Comparison of ENCODE assay signal across 3 cellular contexts in genomic region chr1:185348296-185348695, GRCh38.
TF ChIP-seq lines count a peak whose summit lies in the region.

No MANE protein-coding gene starts in this region.

TF ChIP-seq in HepG2, 621 proteins besides CTCF, POLR2A, EP300 and RAD21 (continues in another document):
- TF ChIP-seq EEA1 (CRISPR knock-in tag; IDR thresholded peaks at IDR 0.05; ENCODE audit: borderline replicate concordance) (no peak), MTA1 (CRISPR knock-in tag; IDR thresholded peaks at IDR 0.05; ENCODE audit: borderline replicate concordance) (no peak), CENPX (CRISPR knock-in tag; IDR thresholded peaks at IDR 0.05) (no peak), KDM4B (CRISPR knock-in tag; IDR thresholded peaks at IDR 0.05) (no peak), ZNF230 (CRISPR knock-in tag; IDR thresholded peaks at IDR 0.05) (no peak), GPN1 (CRISPR knock-in tag; IDR thresholded peaks at IDR 0.05; ENCODE audit: borderline replicate concordance) (no peak), ARHGAP35 (CRISPR knock-in tag; IDR thresholded peaks at IDR 0.05; ENCODE audit: borderline replicate concordance) (no peak), KAT7 (CRISPR knock-in tag; IDR thresholded peaks at IDR 0.05; ENCODE audit: borderline replicate concordance) (no peak), ZNF678 (CRISPR knock-in tag; IDR thresholded peaks at IDR 0.05) (no peak), MLX (CRISPR knock-in tag; IDR thresholded peaks at IDR 0.05) (no peak), ZNF772 (CRISPR knock-in tag; IDR thresholded peaks at IDR 0.05) (no peak), ZNF879 (CRISPR knock-in tag; IDR thresholded peaks at IDR 0.05) (no peak), MXD3 (CRISPR knock-in tag; IDR thresholded peaks at IDR 0.05) (no peak), CBX2 (IDR thresholded peaks at IDR 0.05; ENCODE audit: low read depth, low read length) (no peak), CBX2 (CRISPR knock-in tag; IDR thresholded peaks at IDR 0.05; ENCODE audit: low read depth) (no peak), NR2F1 (CRISPR knock-in tag; IDR thresholded peaks at IDR 0.05) (peak in 1 of 2 experiments; percentile 20; a peak in 1 of 4 replicates)
- TF ChIP-seq, protein P1, sequence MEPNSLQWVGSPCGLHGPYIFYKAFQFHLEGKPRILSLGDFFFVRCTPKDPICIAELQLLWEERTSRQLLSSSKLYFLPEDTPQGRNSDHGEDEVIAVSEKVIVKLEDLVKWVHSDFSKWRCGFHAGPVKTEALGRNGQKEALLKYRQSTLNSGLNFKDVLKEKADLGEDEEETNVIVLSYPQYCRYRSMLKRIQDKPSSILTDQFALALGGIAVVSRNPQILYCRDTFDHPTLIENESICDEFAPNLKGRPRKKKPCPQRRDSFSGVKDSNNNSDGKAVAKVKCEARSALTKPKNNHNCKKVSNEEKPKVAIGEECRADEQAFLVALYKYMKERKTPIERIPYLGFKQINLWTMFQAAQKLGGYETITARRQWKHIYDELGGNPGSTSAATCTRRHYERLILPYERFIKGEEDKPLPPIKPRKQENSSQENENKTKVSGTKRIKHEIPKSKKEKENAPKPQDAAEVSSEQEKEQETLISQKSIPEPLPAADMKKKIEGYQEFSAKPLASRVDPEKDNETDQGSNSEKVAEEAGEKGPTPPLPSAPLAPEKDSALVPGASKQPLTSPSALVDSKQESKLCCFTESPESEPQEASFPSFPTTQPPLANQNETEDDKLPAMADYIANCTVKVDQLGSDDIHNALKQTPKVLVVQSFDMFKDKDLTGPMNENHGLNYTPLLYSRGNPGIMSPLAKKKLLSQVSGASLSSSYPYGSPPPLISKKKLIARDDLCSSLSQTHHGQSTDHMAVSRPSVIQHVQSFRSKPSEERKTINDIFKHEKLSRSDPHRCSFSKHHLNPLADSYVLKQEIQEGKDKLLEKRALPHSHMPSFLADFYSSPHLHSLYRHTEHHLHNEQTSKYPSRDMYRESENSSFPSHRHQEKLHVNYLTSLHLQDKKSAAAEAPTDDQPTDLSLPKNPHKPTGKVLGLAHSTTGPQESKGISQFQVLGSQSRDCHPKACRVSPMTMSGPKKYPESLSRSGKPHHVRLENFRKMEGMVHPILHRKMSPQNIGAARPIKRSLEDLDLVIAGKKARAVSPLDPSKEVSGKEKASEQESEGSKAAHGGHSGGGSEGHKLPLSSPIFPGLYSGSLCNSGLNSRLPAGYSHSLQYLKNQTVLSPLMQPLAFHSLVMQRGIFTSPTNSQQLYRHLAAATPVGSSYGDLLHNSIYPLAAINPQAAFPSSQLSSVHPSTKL (CRISPR knock-in tag; IDR thresholded peaks at IDR 0.05), result peak; percentile 62

TF ChIP-seq in GM23338, 12 proteins besides CTCF, POLR2A, EP300 and RAD21 (continues in another document):
- no peak for TF ChIP-seq ETS1 (IDR thresholded peaks at IDR 0.05)
- no peak for TF ChIP-seq POLR2AphosphoS5 (IDR thresholded peaks at IDR 0.05; ENCODE audit: low read depth)
- no peak for TF ChIP-seq ZNF462 (CRISPR knock-in tag; IDR thresholded peaks at IDR 0.05)
- no peak for TF ChIP-seq NANOG (IDR thresholded peaks at IDR 0.05; ENCODE audit: borderline replicate concordance)
- no peak for TF ChIP-seq ZNF114 (CRISPR knock-in tag; IDR thresholded peaks at IDR 0.05)
- TF ChIP-seq STAT1 (IDR thresholded peaks at IDR 0.05; ENCODE audit: unreplicated experiment), result no peak
- TF ChIP-seq EZH2 (IDR thresholded peaks at IDR 0.05; ENCODE audit: low read depth, unreplicated experiment), result no peak

TF ChIP-seq in SK-N-SH, 30 proteins besides CTCF, POLR2A, EP300 and RAD21:
- TF ChIP-seq EZH2phosphoT487 (IDR thresholded peaks at IDR 0.05; ENCODE audit: borderline replicate concordance, low read depth), result no peak
TF ChIP-seq in SK-N-SH: peak in this region for 0.
